1 cellular context compared by ENCODE assay signal in genomic region chr12:68611094-68611818, GRCh38.
TF ChIP-seq lines count a peak whose summit lies in the region.

No MANE protein-coding gene starts in this region.

TF ChIP-seq in K562, 482 proteins besides CTCF, POLR2A, EP300 and RAD21 (continued from another document and continues in another):
- TF ChIP-seq MITF (IDR thresholded peaks at IDR 0.05) (no peak), ETV5 (CRISPR knock-in tag; IDR thresholded peaks at IDR 0.05; ENCODE audit: low read depth) (0 out of 2 replicates have a peak, but pooled peaks have one; percentile 34), MED1 (CRISPR knock-in tag; IDR thresholded peaks at IDR 0.05; ENCODE audit: borderline replicate concordance) (no peak), EWSR1 (IDR thresholded peaks at IDR 0.05; ENCODE audit: borderline replicate concordance, low read depth, partially characterized antibody) (no peak), VEZF1 (CRISPR knock-in tag; IDR thresholded peaks at IDR 0.05) (peak; percentile 47; the same call in 1 of the 2 replicates), RNF219 (CRISPR knock-in tag; IDR thresholded peaks at IDR 0.05) (no peak), SMARCA5 (IDR thresholded peaks at IDR 0.05) (no peak), CREB1 (IDR thresholded peaks at IDR 0.05) (no peak), CREB1 (CRISPR knock-in tag; IDR thresholded peaks at IDR 0.05) (no peak), SPI1 (IDR thresholded peaks at IDR 0.05; ENCODE audit: borderline replicate concordance, low read depth, low read length) (peak; percentile 18; the same call in 1 of the 2 replicates), ZBTB11 (CRISPR knock-in tag; IDR thresholded peaks at IDR 0.05) (no peak), MNT (conservative IDR thresholded peaks at IDR 0.05) (0 out of 4 replicates have a peak, but pooled peaks of 1 of the 2 experiments have one; percentile 34), GABPA (tag; conservative IDR thresholded peaks at IDR 0.05; ENCODE audit: low read depth) (peak; percentile 43), CBX3 (IDR thresholded peaks at IDR 0.05; ENCODE audit: borderline replicate concordance in 1 of 2, low read length in 2 of 2) (no peak), TFAP4 (CRISPR knock-in tag; IDR thresholded peaks at IDR 0.05; ENCODE audit: borderline replicate concordance) (0 out of 2 replicates have a peak, but pooled peaks have one; percentile 20), E4F1 (CRISPR knock-in tag; IDR thresholded peaks at IDR 0.05; ENCODE audit: borderline replicate concordance) (no peak), ARID3A (IDR thresholded peaks at IDR 0.05; ENCODE audit: borderline replicate concordance, low read depth, low read length) (no peak), ZNF175 (CRISPR knock-in tag; IDR thresholded peaks at IDR 0.05; ENCODE audit: low read depth) (no peak), ZEB2 (IDR thresholded peaks at IDR 0.05) (no peak), SIN3A (IDR thresholded peaks at IDR 0.05; ENCODE audit: borderline replicate concordance in 2 of 2, control insufficient read depth in 1 of 2, low read depth in 2 of 2, low read length in 2 of 2) (peak in 1 of 2 experiments; percentile 66; a peak in 1 of 4 replicates), ZSCAN32 (CRISPR knock-in tag; IDR thresholded peaks at IDR 0.05) (no peak), NFRKB (IDR thresholded peaks at IDR 0.05; ENCODE audit: low read depth) (peak; percentile 52; the same call in 1 of the 2 replicates), THRAP3 (IDR thresholded peaks at IDR 0.05; ENCODE audit: borderline replicate concordance) (no peak), BDP1 (IDR thresholded peaks at IDR 0.05; ENCODE audit: insufficient read depth, insufficient read length) (no peak), ZNF740 (CRISPR knock-in tag; IDR thresholded peaks at IDR 0.05) (no peak), ZNF740 (tag; IDR thresholded peaks at IDR 0.05) (peak in 1 of 2 experiments; percentile 56; a peak in 1 of 4 replicates), ZBTB1 (CRISPR knock-in tag; IDR thresholded peaks at IDR 0.05; ENCODE audit: borderline replicate concordance, low read depth) (0 out of 2 replicates have a peak, but pooled peaks have one; percentile 37), AFF4 (CRISPR knock-in tag; IDR thresholded peaks at IDR 0.05) (peak; percentile 52; the same call in 1 of the 2 replicates), ZZZ3 (IDR thresholded peaks at IDR 0.05) (no peak), DEAF1 (CRISPR knock-in tag; IDR thresholded peaks at IDR 0.05) (no peak), ZNF197 (CRISPR knock-in tag; IDR thresholded peaks at IDR 0.05; ENCODE audit: low read depth) (no peak), ZFP1 (CRISPR knock-in tag; IDR thresholded peaks at IDR 0.05) (no peak), MCM5 (IDR thresholded peaks at IDR 0.05; ENCODE audit: low read depth) (no peak)
